Comparison of ENCODE assay signal across 13 cellular contexts in the genomic region with DNA sequence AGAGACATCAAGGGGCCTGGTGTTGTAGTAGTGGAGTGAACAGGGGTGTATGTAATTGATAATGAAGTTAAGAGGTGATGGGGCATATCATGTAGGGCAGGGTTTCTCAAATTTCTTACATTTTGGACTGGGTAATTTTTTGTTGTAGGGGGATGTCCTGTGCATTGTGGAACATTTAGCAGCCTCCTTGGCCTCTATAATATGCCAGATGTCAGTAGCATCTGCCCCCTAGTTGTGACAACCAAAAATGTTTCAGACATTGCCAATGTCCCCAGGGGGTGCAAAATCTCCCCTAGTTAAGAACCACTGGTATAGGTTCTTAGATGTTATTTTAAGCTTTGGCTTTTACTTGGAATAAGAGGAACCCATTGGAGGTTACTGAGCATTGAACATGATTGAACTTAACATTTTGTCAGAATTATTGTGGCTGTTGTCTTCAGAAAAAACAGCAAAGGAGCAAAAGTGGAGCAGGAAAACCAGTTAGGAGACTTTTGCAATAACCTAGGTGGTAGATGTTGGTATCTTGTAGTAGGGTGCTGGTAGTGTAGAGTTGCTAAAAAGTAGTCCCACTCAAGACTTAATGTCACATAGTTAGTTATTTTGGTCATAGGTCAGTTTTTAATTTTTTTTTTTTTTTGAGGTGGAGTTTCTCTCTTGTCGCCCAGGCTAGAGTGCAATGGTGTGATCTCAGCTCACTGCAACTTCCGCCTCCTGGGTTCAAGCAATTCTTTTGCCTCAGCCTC. TPM values are rescaled to one million over a fixed set of nuclear protein-coding genes. Genes with fewer than 3 reads are reported as not detected.
A peak's percentile ranks its signal among the peaks of the same experiment; 100 is the strongest.
DNase-seq lines count a peak whose midpoint lies in the region; ATAC-seq, FAIRE-seq and TF ChIP-seq lines count a peak whose summit lies in the region.
"Had no signal": no experiment of that assay in that cellular context is flagged by ENCODE, and none has a peak within 500 bp of the region (broad histone marks: within the 10 kb centered on the region; RNA-seq: fewer than 3 reads in every experiment).

No MANE protein-coding gene starts in this region.

- H3K4me1 ChIP-seq in HepG2 (ENCODE audit: insufficient read depth, low read length) (peaks cover 53% of the 10 kb centered on the region), right lobe of liver (peaks cover 0 to 64% (median 10%) of the 10 kb centered on the region in 4 donors), kidney (ENCODE audit: control insufficient read depth in 1 of 2, insufficient read depth in 1 of 2, low read depth in 1 of 2, low read length in 2 of 2) (peaks cover 0 to 7% of the 10 kb centered on the region in 2 donors)

- H4K20me1 ChIP-seq in HepG2 (ENCODE audit: insufficient read depth, low read length), result peaks cover 73% of the 10 kb centered on the region

- DNase-seq in HepG2 (ENCODE audit: low spot score), result no peak
- no peak for DNase-seq in right lobe of liver
- DNase-seq in activated CD8-positive, alpha-beta T cell treated with anti-CD3 and anti-CD28 coated beads, Interleukin-2, amount 10 ng/mL, durations not matched to agents 7 days and 5 days, result no peak
- no peak for DNase-seq in type B pancreatic cell (ENCODE audit: extremely low spot score, unreplicated experiment)
- no peak for DNase-seq in hepatic stellate cell (ENCODE audit: low spot score)
- DNase-seq in T-helper 2 cell, result no peak
- no peak for DNase-seq in kidney
- DNase-seq: activated naive CD8-positive, alpha-beta T cell treated with anti-CD3 and anti-CD28 coated beads, Interleukin-2, amount 10 ng/mL, durations not matched to agents 7 days and 5 days; NCI-H2227 treated with DMSO at 0.1 percent for 48 hours; SIG-M5; stimulated activated CD4-positive, alpha-beta T cell treated with anti-CD3 and anti-CD28 coated beads, Interleukin-2, amount 100 ng/mL, for 48 hours had no signal

- no peaks in the 10 kb centered on the region for H3K27me3 Mint-ChIP-seq in activated CD8-positive, alpha-beta T cell treated with anti-CD3 and anti-CD28 coated beads, Interleukin-2, amount 10 ng/mL, durations not matched to agents 7 days and 5 days (ENCODE audit: low read depth)
- no peaks in the 10 kb centered on the region for H3K27me3 Mint-ChIP-seq in type B pancreatic cell
- H3K27me3 Mint-ChIP-seq: activated naive CD8-positive, alpha-beta T cell treated with anti-CD3 and anti-CD28 coated beads, Interleukin-2, amount 10 ng/mL, durations not matched to agents 7 days and 5 days had no signal

- no peak overlapping the region for H3K4me3 Mint-ChIP-seq in activated CD8-positive, alpha-beta T cell treated with anti-CD3 and anti-CD28 coated beads, Interleukin-2, amount 10 ng/mL, durations not matched to agents 7 days and 5 days
- H3K4me3 Mint-ChIP-seq in type B pancreatic cell, result no peak overlapping the region
- H3K4me3 Mint-ChIP-seq: activated naive CD8-positive, alpha-beta T cell treated with anti-CD3 and anti-CD28 coated beads, Interleukin-2, amount 10 ng/mL, durations not matched to agents 7 days and 5 days had no signal

- BruUV-seq in HepG2 (replicated peaks; lab: Mats Ljungman, UMichigan), result no TSS peak

- POLR2A ChIA-PET in HepG2 (lab: Yijun Ruan, JAX), result no interaction called here
- POLR2A ChIA-PET in activated CD8-positive, alpha-beta T cell treated with anti-CD3 and anti-CD28 coated beads, Interleukin-2, amount 10 ng/mL, durations not matched to agents 7 days and 5 days (lab: Charles Lee), result interaction anchor here (0.7 kb wide), 1 partner anchor 44 kb away, joined by 3 read pairs; no protein-coding TSS in a partner anchor

- no peaks in the 10 kb centered on the region for H3K9me3 Mint-ChIP-seq in activated CD8-positive, alpha-beta T cell treated with anti-CD3 and anti-CD28 coated beads, Interleukin-2, amount 10 ng/mL, durations not matched to agents 7 days and 5 days (ENCODE audit: insufficient read depth)
- no peaks in the 10 kb centered on the region for H3K9me3 Mint-ChIP-seq in type B pancreatic cell
- H3K9me3 Mint-ChIP-seq: activated naive CD8-positive, alpha-beta T cell treated with anti-CD3 and anti-CD28 coated beads, Interleukin-2, amount 10 ng/mL, durations not matched to agents 7 days and 5 days had no signal

- no peak for TF ChIP-seq RAD21 in HepG2 (CRISPR knock-in tag; IDR thresholded peaks at IDR 0.05)

- H3K9ac ChIP-seq in HepG2 (ENCODE audit: insufficient read depth, low read depth, low read length) (no peak overlapping the region), kidney (ENCODE audit: low read length in 2 of 2) (no peak overlapping the region)

- intact Hi-C loops in HepG2 (cut with micrococcal nuclease; ENCODE audit: unreplicated experiment) (no loop called here), right lobe of liver (cut with DNase I) (no loop called here), kidney (cut with DNase I) (no loop called here)

- 96% methylated on average over 2 of the region's 2 CpGs for WGBS in HepG2 (ENCODE audit: low lambda C conversion rate)
- WGBS in right lobe of liver (ENCODE audit: insufficient coverage, low coverage, low lambda C conversion rate, missing lambda C conversion rate), result 100% methylated on average over 1 of the region's 2 CpGs

- TF ChIP-seq POLR2A in HepG2 (IDR thresholded peaks at IDR 0.05; ENCODE audit: insufficient read depth in 1 of 2, low read depth in 2 of 2, low read length in 2 of 2) (no peak), right lobe of liver (IDR thresholded peaks at IDR 0.05) (no peak)

- H3K36me3 ChIP-seq in HepG2 (replicated peaks in 1 of 2; ENCODE audit: control insufficient read depth in 1 of 2, insufficient read depth in 2 of 2, low read length in 2 of 2), result peaks cover 3 to 23% of the 10 kb centered on the region in 2 experiments
- peaks cover 0 to 13% (median 2%) of the 10 kb centered on the region in 4 donors for H3K36me3 ChIP-seq in right lobe of liver
- peaks cover 0 to 4% of the 10 kb centered on the region in 2 donors for H3K36me3 ChIP-seq in kidney (ENCODE audit: control insufficient read depth in 1 of 2, insufficient read depth in 2 of 2, low read length in 2 of 2)

- H3K4me1 Mint-ChIP-seq in activated CD8-positive, alpha-beta T cell treated with anti-CD3 and anti-CD28 coated beads, Interleukin-2, amount 10 ng/mL, durations not matched to agents 7 days and 5 days (ENCODE audit: low read depth), result peaks cover 18% of the 10 kb centered on the region
- peaks cover 31% of the 10 kb centered on the region for H3K4me1 Mint-ChIP-seq in type B pancreatic cell (ENCODE audit: unreplicated experiment)

- H3K9me3 ChIP-seq in HepG2 (ENCODE audit: low read length) (no peaks in the 10 kb centered on the region), right lobe of liver (no peaks in the 10 kb centered on the region), kidney (ENCODE audit: control insufficient read depth in 1 of 2, low read length in 2 of 2) (no peaks in the 10 kb centered on the region)

- H3K27me3 ChIP-seq in HepG2 (ENCODE audit: control insufficient read depth in 1 of 2, insufficient read depth in 2 of 2, low read length in 2 of 2), result no peaks in the 10 kb centered on the region; a peak in 1 of 5 replicates
- no peaks in the 10 kb centered on the region for H3K27me3 ChIP-seq in right lobe of liver

- no peak overlapping the region for H2AFZ ChIP-seq in HepG2 (ENCODE audit: low read length)

- H3K4me3 ChIP-seq in HepG2 (replicated peaks in 1 of 3; ENCODE audit: insufficient read depth in 1 of 3, low read depth in 2 of 3, low read length in 3 of 3) (no peak overlapping the region), right lobe of liver (no peak overlapping the region), kidney (ENCODE audit: low read length in 2 of 2) (no peak overlapping the region)

- in situ Hi-C loops in HepG2 (cut with HindIII; ENCODE audit: extremely low pct_ligation_motif_present, low pct_unique_long_range_greater_than_20kb), result no loop called here

- CTCF ChIA-PET in HepG2 (lab: Yijun Ruan, JAX; ENCODE audit: low intra/inter-chr PET ratio, low total read pairs), result no interaction called here
- CTCF ChIA-PET in activated CD8-positive, alpha-beta T cell treated with anti-CD3 and anti-CD28 coated beads, Interleukin-2, amount 10 ng/mL, durations not matched to agents 7 days and 5 days (lab: Charles Lee), result no interaction called here

- TF ChIP-seq EP300 in HepG2 (IDR thresholded peaks at IDR 0.05; ENCODE audit: low read depth in 2 of 2, low read length in 2 of 2) (no peak), HepG2 (CRISPR knock-in tag; IDR thresholded peaks at IDR 0.05; ENCODE audit: borderline replicate concordance) (no peak)

- H3K4me2 ChIP-seq in HepG2 (ENCODE audit: low read depth, low read length), result no peak overlapping the region

- FAIRE-seq in HepG2 (lab: Jason Lieb, UNC), result no peak
- no peak for FAIRE-seq in kidney (lab: Jason Lieb, UNC)
- FAIRE-seq: frontal cortex had no signal

- H3K27ac ChIP-seq in HepG2 (ENCODE audit: extremely low read length, insufficient read depth, low read length), result peak overlapping the region; percentile 8
- H3K27ac ChIP-seq in right lobe of liver, result no peak overlapping the region
- H3K27ac ChIP-seq in kidney (ENCODE audit: low read depth in 2 of 2, low read length in 2 of 2), result no peak overlapping the region

- TF ChIP-seq CTCF in HepG2 (CRISPR knock-in tag; IDR thresholded peaks at IDR 0.05) (no peak), right lobe of liver (IDR thresholded peaks at IDR 0.05) (no peak), type B pancreatic cell (conservative IDR thresholded peaks at IDR 0.05) (peak; percentile 32), kidney (IDR thresholded peaks at IDR 0.05; ENCODE audit: borderline replicate concordance, extremely low read depth, insufficient read depth) (no peak)

- H3K36me3 Mint-ChIP-seq in activated CD8-positive, alpha-beta T cell treated with anti-CD3 and anti-CD28 coated beads, Interleukin-2, amount 10 ng/mL, durations not matched to agents 7 days and 5 days (ENCODE audit: low read depth), result peaks cover 19% of the 10 kb centered on the region
- H3K36me3 Mint-ChIP-seq in type B pancreatic cell, result peaks cover 16% of the 10 kb centered on the region

- no peak overlapping the region for H3K27ac Mint-ChIP-seq in activated CD8-positive, alpha-beta T cell treated with anti-CD3 and anti-CD28 coated beads, Interleukin-2, amount 10 ng/mL, durations not matched to agents 7 days and 5 days
- no peak overlapping the region for H3K27ac Mint-ChIP-seq in type B pancreatic cell
- H3K27ac Mint-ChIP-seq: activated naive CD8-positive, alpha-beta T cell treated with anti-CD3 and anti-CD28 coated beads, Interleukin-2, amount 10 ng/mL, durations not matched to agents 7 days and 5 days had no signal

- ATAC-seq in HepG2 (peak; percentile 59; the same call in 2 of the 3 replicates), right lobe of liver (no peak), HG03520 (IDR thresholded peaks at IDR 0.05; ENCODE audit: unreplicated experiment) (peak; percentile 42)
- ATAC-seq in activated CD8-positive, alpha-beta T cell treated with anti-CD3 and anti-CD28 coated beads, Interleukin-2, amount 10 ng/mL, durations not matched to agents 7 days and 5 days, result peak; percentile 49

- H3K79me2 ChIP-seq in HepG2 (ENCODE audit: insufficient read depth, low read length), result peaks cover 93% of the 10 kb centered on the region

RNA-seq across cellular contexts. Expression of a gene that starts 6.2 kb away (rescaled TPM):
- total RNA-seq in HepG2 (2016; rRNA removed; fragmentation: Illumina TruSeq; extraction: Trizol) (16.4 and 20.9 TPM in 2 replicates), right lobe of liver (10 to 100 TPM in 5 of 6 experiments, 1 to 10 TPM in 1; 9.5 to 13.8 (median 10.5) TPM), type B pancreatic cell (ENCODE audit: low replicate concordance) (23.5 and 39.1 TPM in 2 replicates), kidney (25.6 TPM)
- total RNA-seq in HepG2 (2016; cell fraction: cytosol; rRNA removed; fragmentation: Illumina TruSeq; extraction: Trizol; ENCODE audit: low read depth), result 1.9 and 2.8 TPM in 2 replicates
- 15.5 and 17.4 TPM in 2 replicates for total RNA-seq in HepG2 (2016; cell fraction: insoluble cytoplasmic fraction; rRNA removed; fragmentation: Illumina TruSeq; extraction: Trizol)
- total RNA-seq in HepG2 (2016; cell fraction: membrane; rRNA removed; fragmentation: Illumina TruSeq; extraction: Trizol), result 3.4 and 4.4 TPM in 2 replicates
- total RNA-seq in HepG2 (2016; cell fraction: nucleus; rRNA removed; fragmentation: Illumina TruSeq; extraction: Trizol), result 41.1 and 42.9 TPM in 2 replicates
- polyA plus RNA-seq in HepG2 (2011; rRNA removed) (5.4 and 6.3 TPM in 2 replicates), kidney (ENCODE audit: insufficient read depth, low read depth, low replicate concordance) (10.6 TPM)
- 2.3 and 3.2 TPM in 2 replicates for polyA plus RNA-seq in HepG2 (2011; cell fraction: cytosol; rRNA removed)
- 7.5 and 11.7 TPM in 2 replicates for polyA plus RNA-seq in HepG2 (2011; cell fraction: nucleus; rRNA removed)
- 10.0 and 14.3 TPM in 2 replicates for polyA plus RNA-seq in HepG2 (2012)
- 0.93 and 1.4 TPM in 2 replicates for polyA plus RNA-seq in HepG2 (2016; cell fraction: cytosol; fragmentation: Illumina TruSeq; extraction: Trizol; ENCODE audit: low read depth)
- 45.1 and 46.0 TPM in 2 replicates for polyA plus RNA-seq in HepG2 (2016; cell fraction: insoluble cytoplasmic fraction; fragmentation: Illumina TruSeq; extraction: Trizol; ENCODE audit: low read depth)
- 2.0 and 2.8 TPM in 2 replicates for polyA plus RNA-seq in HepG2 (2016; cell fraction: membrane; fragmentation: Illumina TruSeq; extraction: Trizol; ENCODE audit: low read depth)
- polyA plus RNA-seq in HepG2 (2016; cell fraction: nucleus; fragmentation: Illumina TruSeq; extraction: Trizol; ENCODE audit: insufficient read depth, low read depth), result 47.9 and 52.0 TPM in 2 replicates
- 6.1 and 10.5 TPM in 2 replicates for polyA minus RNA-seq in HepG2 (2011; rRNA and poly(A)+ RNA removed; ENCODE audit: low replicate concordance)
- 2.5 and 3.4 TPM in 2 replicates for polyA minus RNA-seq in HepG2 (2011; cell fraction: cytosol; rRNA and poly(A)+ RNA removed)
- 96.4 and 101 TPM in 2 replicates for polyA minus RNA-seq in HepG2 (2011; cell fraction: nucleus; rRNA and poly(A)+ RNA removed)
- total RNA-seq in activated CD8-positive, alpha-beta T cell treated with anti-CD3 and anti-CD28 coated beads, Interleukin-2, amount 10 ng/mL, durations not matched to agents 7 days and 5 days, result 10 to 100 TPM; 18.1 TPM

Comparison
In these comparisons a context has a peak if more than half of its experiments do, and no peak if none do; other contexts are left out.
1. ATAC-seq: peak in HepG2 (single experiment), HG03520 (single experiment) and activated CD8-positive, alpha-beta T cell treated with anti-CD3 and anti-CD28 coated beads, Interleukin-2, amount 10 ng/mL, durations not matched to agents 7 days and 5 days (single experiment); none in right lobe of liver (0 of 4).